In genomic region chr22:29661355-29661754, GRCh38 we compare ENCODE assay signal across 24 cellular contexts. TPM values are rescaled to one million over a fixed set of nuclear protein-coding genes. Genes with fewer than 3 reads are reported as not detected.
DNase-seq lines count a peak whose midpoint lies in the region; ATAC-seq, FAIRE-seq and TF ChIP-seq lines count a peak whose summit lies in the region.
"Had no signal": no experiment of that assay in that cellular context is flagged by ENCODE, and none has a peak within 500 bp of the region (broad histone marks: within the 10 kb centered on the region; RNA-seq: fewer than 3 reads in every experiment).

No MANE protein-coding gene starts in this region.

- no peak overlapping the region for H2AFZ ChIP-seq in PC-3 (ENCODE audit: low read length)
- H2AFZ ChIP-seq in mesenchymal stem cell (ENCODE audit: low read depth, low read length): no peak overlapping the region
- H2AFZ ChIP-seq: GM23338 had no signal

- ATAC-seq in PC-3 (peak; percentile 29; the same call in 1 of the 2 replicates), esophagus mucosa (peak; percentile 72)
- no peak for ATAC-seq in stimulated activated memory B cell treated with anti-CD40 and anti-IgM and Interleukin-4, amounts not matched to agents 10 μg/mL and 1 μg/mL and 100 μg/mL, for 72 hours
- ATAC-seq: GM12878; GM23338; natural killer cell treated with Interleukin-12 subunit alpha and Interleukin-12 subunit beta and Interleukin-15 and Interleukin-18, amount 100 ng/mL, for 72 hours; stimulated activated naive B cell treated with anti-CD40 and anti-IgM and Interleukin-4, amounts not matched to agents 10 μg/mL and 1 μg/mL and 100 μg/mL, for 72 hours had no signal

- WGBS in mesenchymal stem cell: 100% methylated on average over 1 of the region's 2 CpGs

- H3K9me3 ChIP-seq in PC-3 (ENCODE audit: low read length): no peaks in the 10 kb centered on the region
- H3K9me3 ChIP-seq in mesenchymal stem cell (ENCODE audit: control insufficient read depth, low read length): no peaks in the 10 kb centered on the region

- no peak overlapping the region for H2BK120ac ChIP-seq in mesenchymal stem cell (ENCODE audit: low read depth, low read length)

- TF ChIP-seq CTCF in PC-3 (conservative IDR thresholded peaks at IDR 0.05; ENCODE audit: low read depth, low read length): no peak

- no peak overlapping the region for H2BK5ac ChIP-seq in mesenchymal stem cell (ENCODE audit: low read depth, low read length, poor library complexity, severe bottlenecking)

- H2AK5ac ChIP-seq in mesenchymal stem cell (ENCODE audit: low read length, severe bottlenecking): no peak overlapping the region

- no peaks in the 10 kb centered on the region for H3F3A ChIP-seq in PC-3 (ENCODE audit: low read length, unreplicated experiment)

- intact Hi-C loops in PC-3 (cut with micrococcal nuclease): no loop called here

- POLR2A ChIA-PET in PC-3 (lab: Charles Lee; ENCODE audit: unreplicated experiment): no interaction called here

- peaks cover 11% of the 10 kb centered on the region for H3K4me1 Mint-ChIP-seq in stimulated activated memory B cell treated with anti-CD40 and anti-IgM and Interleukin-4, amounts not matched to agents 10 μg/mL and 1 μg/mL and 100 μg/mL, for 72 hours
- H3K4me1 Mint-ChIP-seq: activated CD4-positive, alpha-beta memory T cell treated with anti-CD3 and anti-CD28 coated beads, Interleukin-2, amount 10 ng/mL, durations not matched to agents 7 days and 5 days; GM23338 had no signal

- no peak overlapping the region for H2BK15ac ChIP-seq in mesenchymal stem cell (ENCODE audit: low read depth, poor library complexity, severe bottlenecking)

- H3K4me1 ChIP-seq in PC-3 (ENCODE audit: insufficient read depth, low read length) (no peaks in the 10 kb centered on the region), mesenchymal stem cell (ENCODE audit: control insufficient read depth, insufficient read depth, low read depth, low read length) (peaks cover 23% of the 10 kb centered on the region)

- H3K9me2 ChIP-seq in PC-3 (replicated peaks; ENCODE audit: low read length): no peaks in the 10 kb centered on the region

- peaks cover 14% of the 10 kb centered on the region for H3K79me1 ChIP-seq in mesenchymal stem cell (replicated peaks; ENCODE audit: low read length, poor library complexity, severe bottlenecking)

- no peak overlapping the region for H3K14ac ChIP-seq in mesenchymal stem cell (ENCODE audit: low read length in 2 of 2)

- no peak for TF ChIP-seq POLR2A in GM12892 (IDR thresholded peaks at IDR 0.05; ENCODE audit: low read depth, low read length)

- H3K9ac ChIP-seq in PC-3 (ENCODE audit: low read length) (no peak overlapping the region), mesenchymal stem cell (ENCODE audit: low read length) (peak overlapping the region; percentile 61)

- no peak overlapping the region for H3K4me3 ChIP-seq in PC-3 (ENCODE audit: low read length)
- H3K4me3 ChIP-seq in mesenchymal stem cell (ENCODE audit: insufficient read depth in 1 of 2, low read depth in 1 of 2, low read length in 2 of 2): no peak overlapping the region
- H3K4me3 ChIP-seq: GM12878, GM23338 had no signal

- no peak overlapping the region for H4K8ac ChIP-seq in mesenchymal stem cell (ENCODE audit: low read length)

- DNase-seq in AG08396 (ENCODE audit: low spot score) (peak; percentile 23), PC-3 (no peak), mesenchymal stem cell (no peak), OCI-M1 (lab: John Stamatoyannopoulos, UW) (no peak), NCI-H2227 (lab: John Stamatoyannopoulos, UW; ENCODE audit: unreplicated experiment) (no peak), GM12892 (ENCODE audit: insufficient read length) (no peak)
- DNase-seq: activated CD4-positive, alpha-beta memory T cell treated with anti-CD3 and anti-CD28 coated beads, Interleukin-2, amount 10 ng/mL, durations not matched to agents 7 days and 5 days; activated naive CD8-positive, alpha-beta T cell treated with anti-CD3 and anti-CD28 coated beads, Interleukin-2, amount 10 ng/mL, durations not matched to agents 7 days and 5 days; glutamatergic neuron; immature natural killer cell; NCI-H2029 treated with DMSO at 0.1 percent for 48 hours; NCI-H510A treated with DMSO at 0.1 percent for 48 hours; SIG-M5; stimulated activated CD4-positive, alpha-beta T cell treated with anti-CD3 and anti-CD28 coated beads, Interleukin-12 subunit alpha, Interleukin-12 subunit beta, amount 100 ng/mL, for 4 hours; stimulated activated naive B cell treated with anti-CD40 and anti-IgM and Interleukin-4, amounts not matched to agents 10 μg/mL and 1 μg/mL and 100 μg/mL, for 72 hours had no signal

- H3K27ac Mint-ChIP-seq in stimulated activated memory B cell treated with anti-CD40 and anti-IgM and Interleukin-4, amounts not matched to agents 10 μg/mL and 1 μg/mL and 100 μg/mL, for 72 hours: no peak overlapping the region
- H3K27ac Mint-ChIP-seq: activated CD4-positive, alpha-beta memory T cell treated with anti-CD3 and anti-CD28 coated beads, Interleukin-2, amount 10 ng/mL, durations not matched to agents 7 days and 5 days; activated naive CD8-positive, alpha-beta T cell treated with anti-CD3 and anti-CD28 coated beads, Interleukin-2, amount 10 ng/mL, durations not matched to agents 7 days and 5 days; GM23338; immature natural killer cell; memory B cell; natural killer cell treated with Interleukin-12 subunit alpha and Interleukin-12 subunit beta and Interleukin-15 and Interleukin-18, amount 100 ng/mL, for 72 hours; stimulated activated naive B cell treated with anti-CD40 and anti-IgM and Interleukin-4, amounts not matched to agents 10 μg/mL and 1 μg/mL and 100 μg/mL, for 72 hours; T-helper 1 cell treated with Interleukin-12 subunit alpha and Interleukin-12 subunit beta and Interleukin-4 antibody, amounts not matched to agents 30 μg/mL and 1 μg/mL, for 36 hours; type B pancreatic cell had no signal

- no peak for FAIRE-seq in GM12892 (lab: Jason Lieb, UNC)
- FAIRE-seq: GM12878 had no signal

- H3K18ac ChIP-seq in mesenchymal stem cell (ENCODE audit: low read depth in 1 of 2, low read length in 2 of 2): no peak overlapping the region

- H3K79me2 ChIP-seq in PC-3 (ENCODE audit: low read length): no peaks in the 10 kb centered on the region

- H3K27me3 ChIP-seq in PC-3 (ENCODE audit: low read length) (no peaks in the 10 kb centered on the region), mesenchymal stem cell (ENCODE audit: control insufficient read depth in 1 of 2, insufficient read depth in 1 of 2, low read length in 2 of 2) (no peaks in the 10 kb centered on the region)

- no peak overlapping the region for H3K23ac ChIP-seq in mesenchymal stem cell (ENCODE audit: low read length in 2 of 2)

- H4K20me1 ChIP-seq in PC-3 (ENCODE audit: low read length): no peaks in the 10 kb centered on the region

- H3K4ac ChIP-seq in mesenchymal stem cell (ENCODE audit: low read depth in 1 of 2, low read length in 2 of 2): no peak overlapping the region

- CTCF ChIA-PET in PC-3 (lab: Charles Lee): interaction anchor here (0.6 kb wide), 1 partner anchor 8 kb away, joined by 3 read pairs; no protein-coding TSS in a partner anchor

- H4K91ac ChIP-seq in mesenchymal stem cell (ENCODE audit: low read length): no peak overlapping the region

- no TSS peak for BruUV-seq in PC-3 (replicated peaks; lab: Mats Ljungman, UMichigan)

- no peak overlapping the region for H2BK12ac ChIP-seq in mesenchymal stem cell (ENCODE audit: low read length in 2 of 2)

- H3K36me3 Mint-ChIP-seq in stimulated activated memory B cell treated with anti-CD40 and anti-IgM and Interleukin-4, amounts not matched to agents 10 μg/mL and 1 μg/mL and 100 μg/mL, for 72 hours: peaks cover 43% of the 10 kb centered on the region

- H3K27me3 Mint-ChIP-seq in stimulated activated memory B cell treated with anti-CD40 and anti-IgM and Interleukin-4, amounts not matched to agents 10 μg/mL and 1 μg/mL and 100 μg/mL, for 72 hours: no peaks in the 10 kb centered on the region
- H3K27me3 Mint-ChIP-seq: activated CD4-positive, alpha-beta memory T cell treated with anti-CD3 and anti-CD28 coated beads, Interleukin-2, amount 10 ng/mL, durations not matched to agents 7 days and 5 days; activated naive CD8-positive, alpha-beta T cell treated with anti-CD3 and anti-CD28 coated beads, Interleukin-2, amount 10 ng/mL, durations not matched to agents 7 days and 5 days; memory B cell; natural killer cell treated with Interleukin-12 subunit alpha and Interleukin-12 subunit beta and Interleukin-15 and Interleukin-18, amount 100 ng/mL, for 72 hours; stimulated activated naive B cell treated with anti-CD40 and anti-IgM and Interleukin-4, amounts not matched to agents 10 μg/mL and 1 μg/mL and 100 μg/mL, for 72 hours; type B pancreatic cell had no signal

- H3K4me2 ChIP-seq in PC-3 (ENCODE audit: low read length) (no peak overlapping the region), mesenchymal stem cell (ENCODE audit: low read length, poor library complexity, severe bottlenecking) (no peak overlapping the region)
- H3K4me2 ChIP-seq: GM23338 had no signal

- H3K27ac ChIP-seq in PC-3 (ENCODE audit: low read length) (no peak overlapping the region), mesenchymal stem cell (ENCODE audit: low read length, poor library complexity, severe bottlenecking) (no peak overlapping the region)

- peaks cover 39% of the 10 kb centered on the region for H3K36me3 ChIP-seq in PC-3 (ENCODE audit: low read depth, low read length)
- peaks cover 38 to 77% of the 10 kb centered on the region in 2 experiments for H3K36me3 ChIP-seq in mesenchymal stem cell (ENCODE audit: control insufficient read depth in 1 of 2, insufficient read depth in 2 of 2, low read depth in 1 of 2, low read length in 2 of 2)

- no peak overlapping the region for H3K4me3 Mint-ChIP-seq in stimulated activated memory B cell treated with anti-CD40 and anti-IgM and Interleukin-4, amounts not matched to agents 10 μg/mL and 1 μg/mL and 100 μg/mL, for 72 hours
- H3K4me3 Mint-ChIP-seq: activated CD4-positive, alpha-beta memory T cell treated with anti-CD3 and anti-CD28 coated beads, Interleukin-2, amount 10 ng/mL, durations not matched to agents 7 days and 5 days; activated naive CD8-positive, alpha-beta T cell treated with anti-CD3 and anti-CD28 coated beads, Interleukin-2, amount 10 ng/mL, durations not matched to agents 7 days and 5 days; GM23338; immature natural killer cell; memory B cell; natural killer cell treated with Interleukin-12 subunit alpha and Interleukin-12 subunit beta and Interleukin-15 and Interleukin-18, amount 100 ng/mL, for 72 hours; stimulated activated naive B cell treated with anti-CD40 and anti-IgM and Interleukin-4, amounts not matched to agents 10 μg/mL and 1 μg/mL and 100 μg/mL, for 72 hours; T-helper 1 cell treated with Interleukin-12 subunit alpha and Interleukin-12 subunit beta and Interleukin-4 antibody, amounts not matched to agents 30 μg/mL and 1 μg/mL, for 36 hours; type B pancreatic cell had no signal

- no peaks in the 10 kb centered on the region for H3K9me3 Mint-ChIP-seq in stimulated activated memory B cell treated with anti-CD40 and anti-IgM and Interleukin-4, amounts not matched to agents 10 μg/mL and 1 μg/mL and 100 μg/mL, for 72 hours
- H3K9me3 Mint-ChIP-seq: activated CD4-positive, alpha-beta memory T cell treated with anti-CD3 and anti-CD28 coated beads, Interleukin-2, amount 10 ng/mL, durations not matched to agents 7 days and 5 days; activated naive CD8-positive, alpha-beta T cell treated with anti-CD3 and anti-CD28 coated beads, Interleukin-2, amount 10 ng/mL, durations not matched to agents 7 days and 5 days; GM23338; immature natural killer cell; memory B cell; natural killer cell treated with Interleukin-12 subunit alpha and Interleukin-12 subunit beta and Interleukin-15 and Interleukin-18, amount 100 ng/mL, for 72 hours; stimulated activated naive B cell treated with anti-CD40 and anti-IgM and Interleukin-4, amounts not matched to agents 10 μg/mL and 1 μg/mL and 100 μg/mL, for 72 hours; T-helper 1 cell treated with Interleukin-12 subunit alpha and Interleukin-12 subunit beta and Interleukin-4 antibody, amounts not matched to agents 30 μg/mL and 1 μg/mL, for 36 hours; type B pancreatic cell had no signal

RNA-seq across cellular contexts. Expression of gene NF2, which starts 57.9 kb away (rescaled TPM):
- total RNA-seq in PC-3 (2014; rRNA removed) (113 and 154 TPM in 2 replicates), esophagus mucosa (32.3 TPM)
- 19.0 TPM for polyA plus RNA-seq in mesenchymal stem cell (2013, experiment 1 of 2)
- 18.1 TPM for polyA plus RNA-seq in mesenchymal stem cell (2013, experiment 2 of 2)
- polyA plus RNA-seq in GM12892 (2012; ENCODE audit: missing spikeins): 10.3 TPM

RNA-seq across cellular contexts. Expression of gene CABP7, which starts 58.4 kb away (rescaled TPM):
- total RNA-seq in PC-3 (2014; rRNA removed) (0.69 and 0.87 TPM in 2 replicates), esophagus mucosa (not detected)
- not detected for polyA plus RNA-seq in mesenchymal stem cell (2013, experiment 1 of 2)
- not detected for polyA plus RNA-seq in mesenchymal stem cell (2013, experiment 2 of 2)
- 0.08 TPM for polyA plus RNA-seq in GM12892 (2012; ENCODE audit: missing spikeins)
- total RNA-seq: cardiac septum had no signal
